Comparison of ENCODE assay signal across 1 cellular context in genomic region chr10:125799446-125799845, GRCh38.
TF ChIP-seq lines count a peak whose summit lies in the region.

No MANE protein-coding gene starts in this region.

TF ChIP-seq in K562, 482 proteins besides CTCF, POLR2A, EP300 and RAD21:
- TF ChIP-seq UBTF (IDR thresholded peaks at IDR 0.05; ENCODE audit: borderline replicate concordance in 1 of 2, low read depth in 2 of 2, low read length in 2 of 2) (no peak), ZNF316 (IDR thresholded peaks at IDR 0.05) (peak; percentile 22; the same call in 1 of the 2 replicates), ATF3 (IDR thresholded peaks at IDR 0.05) (no peak), ATF3 (CRISPR knock-in tag; conservative IDR thresholded peaks at IDR 0.05) (no peak), ESRRA (IDR thresholded peaks at IDR 0.05; ENCODE audit: borderline replicate concordance, low read depth) (no peak), CBFA2T3 (IDR thresholded peaks at IDR 0.05) (peak; percentile 79), NFIC (IDR thresholded peaks at IDR 0.05) (peak; percentile 10; the same call in 1 of the 2 replicates), CBFA2T2 (conservative IDR thresholded peaks at IDR 0.05) (peak; percentile 63), NCOR1 (IDR thresholded peaks at IDR 0.05) (peak; percentile 42; the same call in 1 of the 2 replicates), TFAP4 (CRISPR knock-in tag; IDR thresholded peaks at IDR 0.05; ENCODE audit: borderline replicate concordance) (peak; percentile 23; the same call in 1 of the 2 replicates), ILF3 (IDR thresholded peaks at IDR 0.05; ENCODE audit: borderline replicate concordance) (no peak), IRF2 (CRISPR knock-in tag; IDR thresholded peaks at IDR 0.05) (no peak), TCF3 (CRISPR knock-in tag; IDR thresholded peaks at IDR 0.05) (peak; percentile 45; the same call in 1 of the 2 replicates), TRIM24 (IDR thresholded peaks at IDR 0.05) (peak in 1 of 2 experiments; percentile 20; a peak in 1 of 4 replicates)
